In genomic region chr13:99075268-99076191, GRCh38 we compare ENCODE assay signal across 9 cellular contexts.
DNase-seq lines count a peak whose midpoint lies in the region; ATAC-seq, FAIRE-seq and TF ChIP-seq lines count a peak whose summit lies in the region.
"Had no signal": no experiment of that assay in that cellular context is flagged by ENCODE, and none has a peak within 500 bp of the region (broad histone marks: within the 10 kb centered on the region; RNA-seq: fewer than 3 reads in every experiment).

No MANE protein-coding gene starts in this region.

- no peaks in the 10 kb centered on the region for H3K36me3 ChIP-seq in kidney (ENCODE audit: control insufficient read depth in 1 of 2, insufficient read depth in 2 of 2, low read length in 2 of 2)
- H3K36me3 ChIP-seq in gastrocnemius medialis, result no peaks in the 10 kb centered on the region

- intact Hi-C loops in kidney (cut with DNase I), result no loop called here
- intact Hi-C loops in gastrocnemius medialis (cut with DNase I; ENCODE audit: low total_unique reads), result no loop called here

- ATAC-seq in GM18520 (IDR thresholded peaks at IDR 0.05; ENCODE audit: unreplicated experiment) (peak; percentile 69), GM21529 (IDR thresholded peaks at IDR 0.05; ENCODE audit: unreplicated experiment) (peak; percentile 90), HG03460 (IDR thresholded peaks at IDR 0.05; ENCODE audit: unreplicated experiment) (peak; percentile 91), gastrocnemius medialis (no peak)

- H3K27ac Mint-ChIP-seq in immature natural killer cell, result peak overlapping the region; percentile 88 to 98 (median 92)

- peak overlapping the region; percentile 66 to 84 (median 79) for H3K4me3 Mint-ChIP-seq in immature natural killer cell

- H3K27ac ChIP-seq in kidney (ENCODE audit: low read depth in 2 of 2, low read length in 2 of 2), result no peak overlapping the region
- H3K27ac ChIP-seq in gastrocnemius medialis, result no peak overlapping the region

- FAIRE-seq in kidney (lab: Jason Lieb, UNC), result no peak
- FAIRE-seq: GM12892 had no signal

- H3K9me3 Mint-ChIP-seq in immature natural killer cell, result no peaks in the 10 kb centered on the region

- no peak for TF ChIP-seq CTCF in kidney (IDR thresholded peaks at IDR 0.05; ENCODE audit: borderline replicate concordance, extremely low read depth, insufficient read depth)
- TF ChIP-seq CTCF in gastrocnemius medialis (IDR thresholded peaks at IDR 0.05 in 4 of 5, conservative IDR thresholded peaks at IDR 0.05 in 1 of 5), result no peak

- in situ Hi-C loops in gastrocnemius medialis (cut with MboI; ENCODE audit: low sequenced_read_pairs in 4 of 4), result no loop called here

- TF ChIP-seq POLR2A in gastrocnemius medialis (IDR thresholded peaks at IDR 0.05), result no peak

- H3K4me3 ChIP-seq in kidney (ENCODE audit: low read length in 2 of 2), result no peak overlapping the region
- no peak overlapping the region for H3K4me3 ChIP-seq in gastrocnemius medialis

- peaks cover 2 to 7% (median 4%) of the 10 kb centered on the region in 3 donors for H3K27me3 Mint-ChIP-seq in immature natural killer cell (ENCODE audit: low read depth in 3 of 3)

- DNase-seq in immature natural killer cell (peak; percentile 57 to 68 (median 64)), kidney (no peak), gastrocnemius medialis (no peak), OCI-M2 (lab: John Stamatoyannopoulos, UW; ENCODE audit: unreplicated experiment) (no peak), amygdala (lab: John Stamatoyannopoulos, UW) (no peak)

- H3K27me3 ChIP-seq in gastrocnemius medialis, result no peaks in the 10 kb centered on the region

- H3K9ac ChIP-seq in kidney (ENCODE audit: low read length in 2 of 2), result no peak overlapping the region

- H3K4me1 Mint-ChIP-seq in immature natural killer cell, result peaks cover 40 to 43% of the 10 kb centered on the region in 2 donors

- peaks cover 0 to 4% of the 10 kb centered on the region in 2 donors for H3K9me3 ChIP-seq in kidney (ENCODE audit: control insufficient read depth in 1 of 2, low read length in 2 of 2)
- no peaks in the 10 kb centered on the region for H3K9me3 ChIP-seq in gastrocnemius medialis

- H3K36me3 Mint-ChIP-seq in immature natural killer cell, result peaks cover 0 to 10% (median 2%) of the 10 kb centered on the region in 3 donors

- H3K4me1 ChIP-seq in kidney (ENCODE audit: control insufficient read depth in 1 of 2, insufficient read depth in 1 of 2, low read depth in 1 of 2, low read length in 2 of 2) (no peaks in the 10 kb centered on the region), gastrocnemius medialis (no peaks in the 10 kb centered on the region)

Comparison
In these comparisons a context has a peak if more than half of its experiments do, and no peak if none do; other contexts are left out.
1. ATAC-seq: peak in GM18520 (single experiment), GM21529 (single experiment) and HG03460 (single experiment); none in gastrocnemius medialis (0 of 2).
2. DNase-seq: peak in immature natural killer cell (3 of 3); none in kidney (single experiment), gastrocnemius medialis (0 of 2), OCI-M2 (single experiment) and amygdala (0 of 56).